Comparison of ENCODE assay signal across 11 cellular contexts in genomic region chr4:148061139-148061476, GRCh38.
A peak's percentile ranks its signal among the peaks of the same experiment; 100 is the strongest.
DNase-seq lines count a peak whose midpoint lies in the region; ATAC-seq and TF ChIP-seq lines count a peak whose summit lies in the region.
"Had no signal": no experiment of that assay in that cellular context is flagged by ENCODE, and none has a peak within 500 bp of the region (broad histone marks: within the 10 kb centered on the region; RNA-seq: fewer than 3 reads in every experiment).

No MANE protein-coding gene starts in this region.

- DNase-seq in activated naive CD4-positive, alpha-beta T cell treated with Interleukin-2 at 50 U/mL for 16 hours = no peak
- DNase-seq in NCI-H69 (lab: John Stamatoyannopoulos, UW) (peak; percentile 84), GM10248 (ENCODE audit: extremely low spot score) (no peak)
- no peak for DNase-seq in effector memory CD8-positive, alpha-beta T cell
- DNase-seq in stimulated activated naive B cell treated with anti-CD40 and anti-IgM and Interleukin-4, amounts not matched to agents 10 μg/mL and 1 μg/mL and 100 μg/mL, for 72 hours = no peak
- DNase-seq: dorsolateral prefrontal cortex, stomach, T1000 had no signal

- no peak for ATAC-seq in effector memory CD8-positive, alpha-beta T cell (replicated peaks)
- ATAC-seq in stimulated activated naive B cell treated with anti-CD40 and anti-IgM and Interleukin-4, amounts not matched to agents 10 μg/mL and 1 μg/mL and 100 μg/mL, for 72 hours (replicated peaks) = no peak
- ATAC-seq in GM18498 (IDR thresholded peaks at IDR 0.05; ENCODE audit: unreplicated experiment) (no peak), HG02798 (IDR thresholded peaks at IDR 0.05; ENCODE audit: poor library complexity, unreplicated experiment) (no peak)

- CTCF ChIA-PET in GM10248 (lab: Yijun Ruan, JAX) = interaction anchor here (0.7 to 0.9 kb wide), 3 partner anchors 10 to 16 kb away, joined by 3 to 4 read pairs (median 3); no protein-coding TSS in a partner anchor

- no peak for TF ChIP-seq CTCF in GM10248 (IDR thresholded peaks at IDR 0.05; ENCODE audit: control extremely low read depth, extremely low read depth, low read depth, missing control alignments)

- H3K4me3 Mint-ChIP-seq in activated naive CD4-positive, alpha-beta T cell treated with anti-CD3 and anti-CD28 coated beads, Interleukin-2, amount 50 U/mL, for 24 hours = peak overlapping the region; percentile 87
- H3K4me3 Mint-ChIP-seq in effector memory CD8-positive, alpha-beta T cell = peak overlapping the region; percentile 76 to 78
- H3K4me3 Mint-ChIP-seq in stimulated activated naive B cell treated with anti-CD40 and anti-IgM and Interleukin-4, amounts not matched to agents 10 μg/mL and 1 μg/mL and 100 μg/mL, for 72 hours = peak overlapping the region; percentile 1 to 9

- peaks cover 5% of the 10 kb centered on the region for H3K9me3 Mint-ChIP-seq in activated naive CD4-positive, alpha-beta T cell treated with anti-CD3 and anti-CD28 coated beads, Interleukin-2, amount 50 U/mL, for 24 hours
- no peaks in the 10 kb centered on the region for H3K9me3 Mint-ChIP-seq in effector memory CD8-positive, alpha-beta T cell
- no peaks in the 10 kb centered on the region for H3K9me3 Mint-ChIP-seq in stimulated activated naive B cell treated with anti-CD40 and anti-IgM and Interleukin-4, amounts not matched to agents 10 μg/mL and 1 μg/mL and 100 μg/mL, for 72 hours

- H3K4me1 Mint-ChIP-seq in activated naive CD4-positive, alpha-beta T cell treated with anti-CD3 and anti-CD28 coated beads, Interleukin-2, amount 50 U/mL, for 24 hours = peaks cover 61% of the 10 kb centered on the region
- H3K4me1 Mint-ChIP-seq in effector memory CD8-positive, alpha-beta T cell (ENCODE audit: low read depth in 2 of 2) = peaks cover 46 to 58% of the 10 kb centered on the region in 2 donors
- H3K4me1 Mint-ChIP-seq in stimulated activated naive B cell treated with anti-CD40 and anti-IgM and Interleukin-4, amounts not matched to agents 10 μg/mL and 1 μg/mL and 100 μg/mL, for 72 hours = peaks cover 34 to 57% of the 10 kb centered on the region in 2 donors

- peaks cover 20% of the 10 kb centered on the region for H3K36me3 Mint-ChIP-seq in activated naive CD4-positive, alpha-beta T cell treated with anti-CD3 and anti-CD28 coated beads, Interleukin-2, amount 50 U/mL, for 24 hours
- peaks cover 21% of the 10 kb centered on the region for H3K36me3 Mint-ChIP-seq in effector memory CD8-positive, alpha-beta T cell (ENCODE audit: insufficient read depth)
- H3K36me3 Mint-ChIP-seq in stimulated activated naive B cell treated with anti-CD40 and anti-IgM and Interleukin-4, amounts not matched to agents 10 μg/mL and 1 μg/mL and 100 μg/mL, for 72 hours = no peaks in the 10 kb centered on the region

- POLR2A ChIA-PET in GM10248 (lab: Yijun Ruan, JAX) = no interaction called here

- no peaks in the 10 kb centered on the region for H3K27me3 Mint-ChIP-seq in activated naive CD4-positive, alpha-beta T cell treated with anti-CD3 and anti-CD28 coated beads, Interleukin-2, amount 50 U/mL, for 24 hours
- H3K27me3 Mint-ChIP-seq in effector memory CD8-positive, alpha-beta T cell = no peaks in the 10 kb centered on the region
- H3K27me3 Mint-ChIP-seq in stimulated activated naive B cell treated with anti-CD40 and anti-IgM and Interleukin-4, amounts not matched to agents 10 μg/mL and 1 μg/mL and 100 μg/mL, for 72 hours = no peaks in the 10 kb centered on the region

- H3K27ac Mint-ChIP-seq in activated naive CD4-positive, alpha-beta T cell treated with anti-CD3 and anti-CD28 coated beads, Interleukin-2, amount 50 U/mL, for 24 hours = peak overlapping the region; percentile 97
- H3K27ac Mint-ChIP-seq in effector memory CD8-positive, alpha-beta T cell = peak overlapping the region; percentile 88 to 89
- no peak overlapping the region for H3K27ac Mint-ChIP-seq in stimulated activated naive B cell treated with anti-CD40 and anti-IgM and Interleukin-4, amounts not matched to agents 10 μg/mL and 1 μg/mL and 100 μg/mL, for 72 hours

Comparison
In these comparisons a context has a peak if more than half of its experiments do, and no peak if none do; other contexts are left out.
1. H3K4me3 Mint-ChIP-seq: peak in every context shown above with its lines; median percentile 87 in activated naive CD4-positive, alpha-beta T cell treated with anti-CD3 and anti-CD28 coated beads, Interleukin-2, amount 50 U/mL, for 24 hours; 77 in effector memory CD8-positive, alpha-beta T cell; 5 in stimulated activated naive B cell treated with anti-CD40 and anti-IgM and Interleukin-4, amounts not matched to agents 10 μg/mL and 1 μg/mL and 100 μg/mL, for 72 hours.